In the genomic region with DNA sequence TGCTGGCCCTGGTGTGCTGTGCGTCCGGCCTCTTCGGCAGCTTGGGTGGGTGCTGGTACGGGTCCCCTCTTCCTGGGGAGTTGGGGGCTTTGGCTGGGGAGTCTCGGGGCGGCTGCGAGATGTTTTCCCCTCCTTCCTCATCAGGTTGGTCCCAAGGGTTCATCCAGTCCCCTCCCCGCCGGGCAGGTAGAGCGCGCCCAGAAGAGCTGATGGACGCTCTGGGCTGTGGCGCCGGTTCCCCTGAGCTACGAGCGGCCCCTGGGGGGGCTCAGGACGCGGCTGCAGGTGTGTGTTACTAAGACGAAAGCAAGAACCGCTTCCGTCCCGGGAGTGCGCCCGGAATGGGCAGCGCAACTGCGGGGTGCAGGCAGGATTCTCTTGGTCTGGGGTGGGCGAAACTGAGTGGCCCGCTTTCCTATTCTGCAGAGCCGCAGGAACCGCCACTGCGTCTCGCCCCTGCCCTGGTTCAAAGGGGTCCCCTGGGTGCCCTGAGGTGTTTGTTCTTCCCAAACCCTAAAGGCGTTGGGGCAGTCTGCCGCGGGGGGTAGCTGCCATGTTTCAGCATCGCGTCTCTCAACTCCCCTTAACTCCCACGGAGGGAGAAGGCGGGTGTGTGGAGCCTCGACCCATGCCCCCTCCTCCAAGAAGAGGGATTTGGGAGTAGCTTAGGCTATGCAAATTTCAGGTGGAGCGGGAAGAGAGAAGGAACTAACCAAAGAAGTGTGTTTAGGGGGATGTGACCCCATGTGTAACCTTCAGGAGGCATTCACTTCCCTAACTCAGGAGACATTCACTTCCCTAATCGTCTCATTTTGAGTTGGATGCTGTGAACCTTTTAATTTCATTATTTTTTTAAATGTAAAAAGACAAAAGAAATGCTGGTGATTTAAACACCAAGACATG, we compare ENCODE assay signal across 12 cellular contexts. TPM values are rescaled to one million over a fixed set of nuclear protein-coding genes. Genes with fewer than 3 reads are reported as not detected.
DNase-seq lines count a peak whose midpoint lies in the region; ATAC-seq, FAIRE-seq and TF ChIP-seq lines count a peak whose summit lies in the region.
"Had no signal": no experiment of that assay in that cellular context is flagged by ENCODE, and none has a peak within 500 bp of the region (broad histone marks: within the 10 kb centered on the region; RNA-seq: fewer than 3 reads in every experiment).

No MANE protein-coding gene starts in this region.

- no peaks in the 10 kb centered on the region for H3K9me3 ChIP-seq in heart right ventricle
- no peaks in the 10 kb centered on the region for H3K9me3 ChIP-seq in pancreas
- H3K9me3 ChIP-seq: BE2C, breast epithelium had no signal

- peaks cover 59% of the 10 kb centered on the region for H3K27me3 Mint-ChIP-seq in central memory CD8-positive, alpha-beta T cell
- H3K27me3 Mint-ChIP-seq in natural killer cell (ENCODE audit: low read depth in 2 of 2): peaks cover 56 to 58% of the 10 kb centered on the region in 2 donors

- peaks cover 6% of the 10 kb centered on the region for H3K4me1 Mint-ChIP-seq in central memory CD8-positive, alpha-beta T cell
- H3K4me1 Mint-ChIP-seq in natural killer cell: peaks cover 5 to 7% of the 10 kb centered on the region in 2 donors

- no peak overlapping the region for H3K27ac Mint-ChIP-seq in central memory CD8-positive, alpha-beta T cell (ENCODE audit: low read depth)
- no peak overlapping the region for H3K27ac Mint-ChIP-seq in natural killer cell

- 3 to 6% methylated on average over 42 of the region's 42 CpGs for WGBS in heart right ventricle, 2 donors
- 7% methylated on average over 42 of the region's 42 CpGs for WGBS in urinary bladder
- 3 to 4% methylated on average over 40 to 42 of the region's 42 CpGs for WGBS in pancreas, 2 donors

- H3K27ac ChIP-seq in heart right ventricle (no peak overlapping the region), urinary bladder (ENCODE audit: low read depth) (no peak overlapping the region), pancreas (no peak overlapping the region)
- H3K27ac ChIP-seq: breast epithelium had no signal

- no peak for TF ChIP-seq CTCF in heart right ventricle (IDR thresholded peaks at IDR 0.05)
- TF ChIP-seq CTCF in natural killer cell (IDR thresholded peaks at IDR 0.05): no peak
- no peak for TF ChIP-seq CTCF in pancreas (IDR thresholded peaks at IDR 0.05)

- H3K4me1 ChIP-seq in heart right ventricle (peaks cover 0 to 19% (median 12%) of the 10 kb centered on the region in 9 donors), urinary bladder (ENCODE audit: insufficient read depth) (no peaks in the 10 kb centered on the region), pancreas (no peaks in the 10 kb centered on the region)
- H3K4me1 ChIP-seq: BE2C had no signal

- peaks cover 8 to 97% (median 78%) of the 10 kb centered on the region in 7 donors for H3K27me3 ChIP-seq in heart right ventricle
- peaks cover 0 to 11% (median 4%) of the 10 kb centered on the region in 4 donors for H3K27me3 ChIP-seq in pancreas

- H3K4me3 ChIP-seq in heart right ventricle (peak overlapping the region in 8 of 10 donors; percentile 24 to 51 (median 47)), urinary bladder (ENCODE audit: low read depth, low read length) (peak overlapping the region; percentile 43), pancreas (no peak overlapping the region)

- no peaks in the 10 kb centered on the region for H3K36me3 ChIP-seq in heart right ventricle
- H3K36me3 ChIP-seq in urinary bladder (ENCODE audit: insufficient read depth): no peaks in the 10 kb centered on the region
- H3K36me3 ChIP-seq in pancreas: no peaks in the 10 kb centered on the region
- H3K36me3 ChIP-seq: BE2C, breast epithelium had no signal

- H3K4me3 Mint-ChIP-seq in central memory CD8-positive, alpha-beta T cell: peak overlapping the region; percentile 25
- H3K4me3 Mint-ChIP-seq in natural killer cell: peak overlapping the region; percentile 31

- DNase-seq in heart right ventricle (no peak), left cardiac atrium (no peak), natural killer cell (no peak), pancreas (no peak), GF-D8 (lab: John Stamatoyannopoulos, UW) (no peak)
- no peak for DNase-seq in central memory CD8-positive, alpha-beta T cell (ENCODE audit: low spot score in 2 of 2)
- no peak for DNase-seq in stimulated activated CD8-positive, alpha-beta memory T cell treated with anti-CD3 and anti-CD28 coated beads, Interleukin-4, amount 100 ng/mL, for 48 hours
- DNase-seq: BE2C, MM.1S, NCI-H510A treated with DMSO at 0.1 percent for 48 hours had no signal

- H3K9me3 Mint-ChIP-seq in central memory CD8-positive, alpha-beta T cell: no peaks in the 10 kb centered on the region
- H3K9me3 Mint-ChIP-seq in natural killer cell: no peaks in the 10 kb centered on the region

- FAIRE-seq in pancreas (lab: Jason Lieb, UNC): no peak

- intact Hi-C loops in heart right ventricle (cut with DNase I): no loop called here
- intact Hi-C loops in left cardiac atrium (cut with DNase I): no loop called here
- intact Hi-C loops in natural killer cell (cut with micrococcal nuclease): no loop called here
- intact Hi-C loops in pancreas (cut with DNase I): no loop called here

- H3K36me3 Mint-ChIP-seq in central memory CD8-positive, alpha-beta T cell (ENCODE audit: insufficient read depth): no peaks in the 10 kb centered on the region
- H3K36me3 Mint-ChIP-seq in natural killer cell: no peaks in the 10 kb centered on the region

- ATAC-seq in heart right ventricle: no peak
- no peak for ATAC-seq in left cardiac atrium
- no peak for ATAC-seq in central memory CD8-positive, alpha-beta T cell (replicated peaks; ENCODE audit: extremely low read depth, poor library complexity, severe bottlenecking)
- ATAC-seq in natural killer cell: no peak
- ATAC-seq in pancreas: no peak

RNA-seq across cellular contexts. Expression of gene SLC24A4, which starts 1.2 kb away (rescaled TPM):
- total RNA-seq in heart right ventricle: under 1 TPM; 0.08 to 0.74 (median 0.26) TPM
- polyA plus RNA-seq in heart right ventricle: under 1 TPM; 0.09 to 0.29 TPM
- total RNA-seq in left cardiac atrium: under 1 TPM; 0.26 to 0.53 TPM
- total RNA-seq in natural killer cell: 1 to 10 TPM; 1.1 to 3.2 (median 2.1) TPM
- 0.85 TPM for total RNA-seq in urinary bladder
- polyA plus RNA-seq in urinary bladder: 0.18 TPM
- under 1 TPM; 0.04 to 0.14 (median 0.06) TPM for total RNA-seq in pancreas
- under 1 TPM; 0.07 to 0.08 TPM for polyA plus RNA-seq in pancreas

Comparison
In these comparisons a context has a peak if more than half of its experiments do, and no peak if none do; other contexts are left out.
1. H3K4me3 ChIP-seq: peak in heart right ventricle (8 of 10) and urinary bladder (single experiment); none in pancreas (0 of 4).